In genomic region chr3:66133853-66134445, GRCh38 we compare ENCODE assay signal across 25 cellular contexts.
"Had no signal": no experiment of that assay in that cellular context is flagged by ENCODE, and none has a peak within 500 bp of the region (broad histone marks: within the 10 kb centered on the region; RNA-seq: fewer than 3 reads in every experiment).

No MANE protein-coding gene starts in this region.

- H3K27me3 ChIP-seq: gastroesophageal sphincter, right atrium auricular region had no signal

- DNase-seq: activated CD4-positive, alpha-beta T cell treated with anti-CD3 and anti-CD28 coated beads, Interleukin-2, amount 10 ng/mL, durations not matched to agents 24 days and 14 days; activated CD4-positive, CD25-positive, alpha-beta regulatory T cell; activated CD8-positive, alpha-beta memory T cell treated with anti-CD3 and anti-CD28 coated beads, Interleukin-2, amount 50 U/mL, for 4 hours; activated CD8-positive, alpha-beta T cell treated with anti-CD3 and anti-CD28 coated beads, Interleukin-2, amount 10 ng/mL, durations not matched to agents 7 days and 5 days; activated effector memory CD4-positive, alpha-beta T cell treated with anti-CD3 and anti-CD28 coated beads, Interleukin-2, amount 50 U/mL, for 16 hours; activated T-cell treated with anti-CD3 and anti-CD28 coated beads, Interleukin-2, amount 50 U/mL, for 48 hours; amygdala; effector memory CD4-positive, alpha-beta T cell; posterior cingulate gyrus; stimulated activated CD4-positive, alpha-beta T cell treated with anti-CD3 and anti-CD28 coated beads, Interleukin-4, amount 100 ng/mL, for 4 hours; stimulated activated CD8-positive, alpha-beta memory T cell treated with anti-CD3 and anti-CD28 coated beads, Interleukin-4, amount 100 ng/mL, for 48 hours; stimulated activated naive CD4-positive, alpha-beta T cell treated with Interleukin-2 at 50 U/mL for 16 hours; substantia nigra; T-helper 17 cell had no signal

- H3K4me3 ChIP-seq: coronary artery, gastroesophageal sphincter, right atrium auricular region, skin epidermis had no signal

- ATAC-seq: activated CD8-positive, alpha-beta T cell treated with anti-CD3 and anti-CD28 coated beads, Interleukin-2, amount 10 ng/mL, durations not matched to agents 7 days and 5 days; gastroesophageal sphincter; left lobe of liver; natural killer cell treated with Interleukin-12 subunit alpha and Interleukin-12 subunit beta and Interleukin-15 and Interleukin-18, amount 100 ng/mL, for 72 hours; T-helper 17 cell had no signal

- H3K27ac ChIP-seq: coronary artery, gastroesophageal sphincter, right atrium auricular region, skin epidermis had no signal

- H3K27ac Mint-ChIP-seq: activated CD4-positive, alpha-beta T cell treated with anti-CD3 and anti-CD28 coated beads, Interleukin-2, amount 10 ng/mL, durations not matched to agents 24 days and 14 days; activated CD8-positive, alpha-beta T cell treated with anti-CD3 and anti-CD28 coated beads, Interleukin-2, amount 10 ng/mL, durations not matched to agents 7 days and 5 days; activated naive CD8-positive, alpha-beta T cell; brain; natural killer cell treated with Interleukin-12 subunit alpha and Interleukin-12 subunit beta and Interleukin-15 and Interleukin-18, amount 100 ng/mL, for 72 hours; T-helper 17 cell; type B pancreatic cell had no signal

- H3K36me3 Mint-ChIP-seq: activated naive CD8-positive, alpha-beta T cell; brain; natural killer cell treated with Interleukin-12 subunit alpha and Interleukin-12 subunit beta and Interleukin-15 and Interleukin-18, amount 100 ng/mL, for 72 hours; type B pancreatic cell had no signal

- H3K36me3 ChIP-seq: gastroesophageal sphincter, right atrium auricular region had no signal

- H3K4me3 Mint-ChIP-seq: activated CD4-positive, alpha-beta T cell treated with anti-CD3 and anti-CD28 coated beads, Interleukin-2, amount 10 ng/mL, durations not matched to agents 24 days and 14 days; activated CD8-positive, alpha-beta T cell treated with anti-CD3 and anti-CD28 coated beads, Interleukin-2, amount 10 ng/mL, durations not matched to agents 7 days and 5 days; activated naive CD8-positive, alpha-beta T cell; brain; central memory CD8-positive, alpha-beta T cell; natural killer cell treated with Interleukin-12 subunit alpha and Interleukin-12 subunit beta and Interleukin-15 and Interleukin-18, amount 100 ng/mL, for 72 hours; T-helper 17 cell; type B pancreatic cell had no signal

- H3K9me3 ChIP-seq: gastroesophageal sphincter, right atrium auricular region had no signal

- H3K27me3 Mint-ChIP-seq: activated CD4-positive, alpha-beta T cell treated with anti-CD3 and anti-CD28 coated beads, Interleukin-2, amount 10 ng/mL, durations not matched to agents 24 days and 14 days; type B pancreatic cell had no signal

- H3K9me3 Mint-ChIP-seq: activated CD4-positive, alpha-beta T cell treated with anti-CD3 and anti-CD28 coated beads, Interleukin-2, amount 10 ng/mL, durations not matched to agents 24 days and 14 days; central memory CD8-positive, alpha-beta T cell; natural killer cell treated with Interleukin-12 subunit alpha and Interleukin-12 subunit beta and Interleukin-15 and Interleukin-18, amount 100 ng/mL, for 72 hours; type B pancreatic cell had no signal

- FAIRE-seq: islet of Langerhans had no signal

- H3K4me1 Mint-ChIP-seq: activated CD4-positive, alpha-beta T cell treated with anti-CD3 and anti-CD28 coated beads, Interleukin-2, amount 10 ng/mL, durations not matched to agents 24 days and 14 days; central memory CD8-positive, alpha-beta T cell had no signal
